In the genomic region with DNA sequence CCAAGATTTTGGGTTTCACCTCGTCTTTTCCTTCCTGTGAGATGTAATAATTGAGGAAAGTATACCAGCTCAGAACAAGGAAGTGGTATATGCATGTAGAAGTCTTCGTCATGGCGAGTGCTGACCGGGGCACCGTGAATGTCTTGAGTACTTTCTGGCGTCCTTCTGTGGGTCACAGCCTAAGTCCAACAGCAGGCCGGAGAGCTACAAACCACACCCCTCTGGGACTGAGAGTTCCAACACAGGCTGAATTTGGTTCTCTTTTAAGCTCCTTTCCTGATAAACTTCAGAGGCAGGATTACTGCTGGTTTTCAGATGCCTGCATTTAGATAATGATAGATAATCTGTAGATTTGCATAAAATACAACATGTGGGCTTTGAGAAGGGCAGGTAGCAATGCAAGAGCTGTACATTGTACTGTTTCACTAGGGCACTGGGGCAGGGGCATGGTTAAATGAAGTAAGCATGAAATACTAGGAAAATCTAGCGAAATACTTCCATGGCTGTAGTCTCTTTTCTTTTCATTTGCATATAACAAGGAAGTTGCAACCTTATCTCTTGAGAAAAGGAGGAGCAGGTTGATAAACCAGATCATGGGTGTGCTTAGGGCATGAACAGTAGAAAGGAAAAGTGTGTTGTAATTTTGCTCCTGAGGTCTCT, we compare ENCODE assay signal across 1 cellular context.
TF ChIP-seq lines count a peak whose summit lies in the region.

A gene with protein sequence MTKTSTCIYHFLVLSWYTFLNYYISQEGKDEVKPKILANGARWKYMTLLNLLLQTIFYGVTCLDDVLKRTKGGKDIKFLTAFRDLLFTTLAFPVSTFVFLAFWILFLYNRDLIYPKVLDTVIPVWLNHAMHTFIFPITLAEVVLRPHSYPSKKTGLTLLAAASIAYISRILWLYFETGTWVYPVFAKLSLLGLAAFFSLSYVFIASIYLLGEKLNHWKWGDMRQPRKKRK (minus strand): TSS at position 156 of the 660 bp plus-strand sequence. CDS start 44 bp downstream, at position 112.

TF ChIP-seq in IMR-90, 13 proteins besides CTCF, POLR2A, EP300 and RAD21:
- no peak for TF ChIP-seq RFX5 (IDR thresholded peaks at IDR 0.05; ENCODE audit: low read depth, low read length)
